1 cellular context compared by ENCODE assay signal in genomic region chr19:50838239-50838638, GRCh38.
TF ChIP-seq lines count a peak whose summit lies in the region.

No MANE protein-coding gene starts in this region.

TF ChIP-seq in HEK293, 187 proteins besides CTCF, POLR2A, EP300 and RAD21 (continued from another document):
- TF ChIP-seq ZNF449 (tag by site-specific recombination; IDR thresholded peaks at IDR 0.05): no peak
